8 cellular contexts compared by ENCODE assay signal in the genomic region with DNA sequence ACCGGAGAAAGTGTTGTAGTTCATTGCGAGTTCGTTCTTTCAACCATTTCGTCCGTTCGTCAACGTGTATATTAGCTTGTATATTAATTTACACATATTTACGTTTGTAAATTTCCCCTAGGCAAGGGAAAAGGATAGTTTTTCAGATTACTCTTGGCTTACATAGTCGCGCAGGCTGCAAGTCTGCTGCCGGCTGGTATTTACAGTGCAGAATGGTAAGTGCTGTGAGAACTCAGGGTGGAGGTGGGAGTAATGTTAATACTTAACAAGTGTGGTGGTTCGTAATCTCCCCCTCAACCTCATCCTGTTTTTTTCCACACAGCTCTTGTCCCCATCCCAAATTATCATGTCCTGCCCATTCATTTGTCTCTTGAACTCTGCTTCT. TPM values are rescaled to one million over a fixed set of nuclear protein-coding genes. Genes with fewer than 3 reads are reported as not detected.
DNase-seq lines count a peak whose midpoint lies in the region; ATAC-seq lines count a peak whose summit lies in the region.

No MANE protein-coding gene starts in this region.

- peak; percentile 10 for DNase-seq in GM03348 (ENCODE audit: low spot score)
- peak; percentile 36 to 45 for DNase-seq in NCI-H526 (lab: John Stamatoyannopoulos, UW)
- no peak for DNase-seq in naive thymus-derived CD8-positive, alpha-beta T cell
- DNase-seq in CD1c-positive myeloid dendritic cell (ENCODE audit: extremely low spot score): no peak
- DNase-seq in NCI-H146 (lab: John Stamatoyannopoulos, UW): no peak

- peak overlapping the region; percentile 95 to 99 (median 96) for H3K4me3 Mint-ChIP-seq in naive thymus-derived CD8-positive, alpha-beta T cell

- H3K27ac ChIP-seq in duodenal mucosa (ENCODE audit: low read depth, low read length): peak overlapping the region; percentile 89

- no peaks in the 10 kb centered on the region for H3K27me3 Mint-ChIP-seq in naive thymus-derived CD8-positive, alpha-beta T cell

- H3K9me3 ChIP-seq in duodenal mucosa (ENCODE audit: control insufficient read depth in 1 of 2, low read length in 2 of 2): no peaks in the 10 kb centered on the region

- POLR2A ChIA-PET in naive thymus-derived CD8-positive, alpha-beta T cell (lab: Charles Lee): interaction anchor here (0.8 to 2.2 kb wide), 9 partner anchors 24 to 1327 kb away, joined by 3 to 15 read pairs (median 8); a partner anchor contains a TSS

- H3K27me3 ChIP-seq in duodenal mucosa (ENCODE audit: control insufficient read depth in 1 of 2, insufficient read depth in 2 of 2, low read length in 2 of 2): no peaks in the 10 kb centered on the region

- H3K4me1 Mint-ChIP-seq in naive thymus-derived CD8-positive, alpha-beta T cell: peaks cover 24 to 47% (median 43%) of the 10 kb centered on the region in 4 donors

- peak; percentile 8 to 10 for ATAC-seq in naive thymus-derived CD8-positive, alpha-beta T cell
- ATAC-seq in HG03469 (IDR thresholded peaks at IDR 0.05; ENCODE audit: unreplicated experiment): no peak
- no peak for ATAC-seq in HG03095 (IDR thresholded peaks at IDR 0.05; ENCODE audit: unreplicated experiment)

- peak overlapping the region; percentile 96 to 99 (median 98) for H3K27ac Mint-ChIP-seq in naive thymus-derived CD8-positive, alpha-beta T cell

- H3K36me3 Mint-ChIP-seq in naive thymus-derived CD8-positive, alpha-beta T cell: peaks cover 0 to 2% (median 0%) of the 10 kb centered on the region in 3 donors

- H3K9me3 Mint-ChIP-seq in naive thymus-derived CD8-positive, alpha-beta T cell: no peaks in the 10 kb centered on the region

- peak overlapping the region; percentile 68 to 99 for H3K4me3 ChIP-seq in duodenal mucosa (ENCODE audit: low read depth in 1 of 2, low read length in 2 of 2)

- peaks cover 0 to 3% of the 10 kb centered on the region in 2 donors for H3K36me3 ChIP-seq in duodenal mucosa (ENCODE audit: control insufficient read depth in 1 of 2, insufficient read depth in 2 of 2, low read length in 2 of 2)

- H3K4me1 ChIP-seq in duodenal mucosa (ENCODE audit: control insufficient read depth in 1 of 2, insufficient read depth in 2 of 2, low read length in 2 of 2): peaks cover 9 to 17% of the 10 kb centered on the region in 2 donors

- peak overlapping the region; percentile 84 to 87 for H3K9ac ChIP-seq in duodenal mucosa (ENCODE audit: low read depth in 1 of 2, low read length in 2 of 2)

RNA-seq across cellular contexts. Expression of a gene that starts 0.8 kb away (rescaled TPM):
- 10 to 100 TPM; 25.6 to 28.4 TPM for total RNA-seq in naive thymus-derived CD8-positive, alpha-beta T cell
- polyA plus RNA-seq in naive thymus-derived CD8-positive, alpha-beta T cell: 1 to 10 TPM; 1.9 to 3.9 (median 3.2) TPM

Comparison
In these comparisons a context has a peak if more than half of its experiments do, and no peak if none do; other contexts are left out.
1. DNase-seq: peak in GM03348 (single experiment) and NCI-H526 (2 of 2); none in naive thymus-derived CD8-positive, alpha-beta T cell (0 of 10), CD1c-positive myeloid dendritic cell (single experiment) and NCI-H146 (single experiment).
2. ATAC-seq: peak in naive thymus-derived CD8-positive, alpha-beta T cell (2 of 2); none in HG03469 (single experiment) and HG03095 (single experiment).